In genomic region chr4:44098973-44099372, GRCh38 we compare ENCODE assay signal across 27 cellular contexts.
DNase-seq lines count a peak whose midpoint lies in the region; ATAC-seq, FAIRE-seq and TF ChIP-seq lines count a peak whose summit lies in the region.
"Had no signal": no experiment of that assay in that cellular context is flagged by ENCODE, and none has a peak within 500 bp of the region (broad histone marks: within the 10 kb centered on the region; RNA-seq: fewer than 3 reads in every experiment).

No MANE protein-coding gene starts in this region.

- H3K9me3 Mint-ChIP-seq in astrocyte (ENCODE audit: unreplicated experiment), result peaks cover 2% of the 10 kb centered on the region

- BruUV-seq in IMR-90 (replicated peaks; lab: Mats Ljungman, UMichigan), result no TSS peak

- no peak overlapping the region for H3K27ac ChIP-seq in IMR-90 (ENCODE audit: insufficient read depth, low read length)
- no peak overlapping the region for H3K27ac ChIP-seq in astrocyte (ENCODE audit: low read depth, low read length)
- no peak overlapping the region for H3K27ac ChIP-seq in H1 (ENCODE audit: low read depth, low read length)
- H3K27ac ChIP-seq in Peyer's patch, result no peak overlapping the region
- H3K27ac ChIP-seq: BLaER1 had no signal

- FAIRE-seq in astrocyte (lab: Jason Lieb, UNC) (peak; percentile 5), H1 (lab: Jason Lieb, UNC) (no peak)
- FAIRE-seq: A204.1, GM12878, GM12892, GM18507, GM19239 had no signal

- no CpG with 5 or more reads among the region's 7 CpGs for WGBS in IMR-90 (ENCODE audit: extremely low coverage in 2 of 2, insufficient read length in 1 of 2), 2 experiments
- WGBS in H1 (ENCODE audit: extremely low coverage in 1 of 2, insufficient coverage in 1 of 2, insufficient read length in 1 of 2, insufficient replicate concordance in 2 of 2, low coverage in 1 of 2, low lambda C conversion rate in 2 of 2, missing lambda C conversion rate in 1 of 2), 2 experiments, result 95% methylated on average over 7 of the region's 7 CpGs; no CpG with 5 or more reads in 1 of the 2 experiments

- H3K27me3 ChIP-seq in IMR-90 (ENCODE audit: control insufficient read depth, insufficient read depth, low read length) (no peaks in the 10 kb centered on the region), astrocyte (ENCODE audit: insufficient read depth, low read length) (no peaks in the 10 kb centered on the region), H1 (replicated peaks in 1 of 4; ENCODE audit: control insufficient read depth in 3 of 4, extremely low read depth in 1 of 4, insufficient read depth in 3 of 4, low read length in 3 of 4) (peaks cover 0 to 1% (median 0%) of the 10 kb centered on the region in 4 experiments; a peak in 1 of 7 replicates), Peyer's patch (no peaks in the 10 kb centered on the region)
- H3K27me3 ChIP-seq: BE2C, BLaER1 had no signal

- H4K5ac ChIP-seq in IMR-90 (ENCODE audit: low read depth, low read length) (no peak overlapping the region), H1 (ENCODE audit: insufficient read length, low read depth, low read length) (no peak overlapping the region)

- peaks cover 2% of the 10 kb centered on the region for H3K9me3 ChIP-seq in IMR-90 (ENCODE audit: control insufficient read depth, insufficient read depth, low read length)
- H3K9me3 ChIP-seq in astrocyte (ENCODE audit: insufficient read depth, low read depth, low read length), result peaks cover 3% of the 10 kb centered on the region
- H3K9me3 ChIP-seq in H1 (ENCODE audit: insufficient read depth in 2 of 2, low read depth in 1 of 2, low read length in 1 of 2), result peaks cover 0 to 2% of the 10 kb centered on the region in 2 experiments; a peak in 2 of 4 replicates
- no peaks in the 10 kb centered on the region for H3K9me3 ChIP-seq in Peyer's patch
- H3K9me3 ChIP-seq: BE2C, BLaER1 had no signal

- no peak for TF ChIP-seq CTCF in IMR-90 (conservative IDR thresholded peaks at IDR 0.05; ENCODE audit: low read depth, low read length)
- no peak for TF ChIP-seq CTCF in astrocyte (IDR thresholded peaks at IDR 0.05; ENCODE audit: insufficient read depth, low read depth, low read length)
- no peak for TF ChIP-seq CTCF in H1 (IDR thresholded peaks at IDR 0.05; ENCODE audit: control extremely low read depth in 1 of 3, insufficient read depth in 1 of 3, low read depth in 1 of 3, low read length in 3 of 3)
- TF ChIP-seq CTCF in Peyer's patch (IDR thresholded peaks at IDR 0.05), result no peak

- no peak for TF ChIP-seq EP300 in H1 (IDR thresholded peaks at IDR 0.05; ENCODE audit: borderline replicate concordance in 1 of 2, low read depth in 2 of 2, low read length in 2 of 2)

- no peaks in the 10 kb centered on the region for H3K4me1 ChIP-seq in IMR-90 (ENCODE audit: control insufficient read depth, insufficient read depth, low read length)
- H3K4me1 ChIP-seq in astrocyte (ENCODE audit: insufficient read depth, low read length), result no peaks in the 10 kb centered on the region
- H3K4me1 ChIP-seq in H1 (replicated peaks in 1 of 4; ENCODE audit: control insufficient read depth in 3 of 4, insufficient read depth in 4 of 4, low read length in 3 of 4), result 0 out of 7 replicates have a peak, but pooled peaks cover 0 to 3% (median 0%) of the 10 kb centered on the region in 4 experiments
- H3K4me1 ChIP-seq in Peyer's patch, result no peaks in the 10 kb centered on the region
- H3K4me1 ChIP-seq: BE2C, BLaER1 had no signal

- H3K56ac ChIP-seq in IMR-90 (ENCODE audit: extremely low read depth, insufficient read depth, low read length) (no peak overlapping the region), H1 (replicated peaks; ENCODE audit: insufficient read length, low read depth, low read length) (no peak overlapping the region)

- no peak overlapping the region; the same call in 1 of the 2 replicates for H2BK12ac ChIP-seq in H1 (ENCODE audit: low read depth, low read length)

- CTCF ChIA-PET in IMR-90 (lab: Yijun Ruan, JAX) (no interaction called here), H1 (lab: Charles Lee; ENCODE audit: partially characterized antibody) (no interaction called here)

- H3K36me3 Mint-ChIP-seq in astrocyte (ENCODE audit: low read depth, unreplicated experiment), result no peaks in the 10 kb centered on the region
- H3K36me3 Mint-ChIP-seq: CD14-positive monocyte; CD4-positive, alpha-beta memory T cell; CD4-positive, CD25-positive, alpha-beta regulatory T cell; CD8-positive, alpha-beta memory T cell had no signal

- H3K79me2 ChIP-seq in astrocyte (ENCODE audit: insufficient read depth, low read length), result no peaks in the 10 kb centered on the region
- H3K79me2 ChIP-seq in H1 (ENCODE audit: control insufficient read depth in 1 of 2, insufficient read depth in 2 of 2, low read length in 2 of 2), result no peaks in the 10 kb centered on the region

- H3K27ac Mint-ChIP-seq in astrocyte (ENCODE audit: unreplicated experiment), result no peak overlapping the region
- H3K27ac Mint-ChIP-seq: CD14-positive monocyte; CD4-positive, alpha-beta memory T cell; CD4-positive, CD25-positive, alpha-beta regulatory T cell; CD8-positive, alpha-beta memory T cell had no signal

- no peak overlapping the region for H2AFZ ChIP-seq in IMR-90 (replicated peaks; ENCODE audit: low read length, poor library complexity)
- no peak overlapping the region for H2AFZ ChIP-seq in astrocyte (ENCODE audit: low read depth, low read length)
- no peak overlapping the region for H2AFZ ChIP-seq in H1 (ENCODE audit: low read length)

- no peak overlapping the region for H3K23ac ChIP-seq in IMR-90 (ENCODE audit: low read depth, low read length)
- H3K23ac ChIP-seq in H1 (ENCODE audit: insufficient read length), result no peak overlapping the region

- TF ChIP-seq POLR2A in IMR-90 (IDR thresholded peaks at IDR 0.05; ENCODE audit: low read depth, low read length) (no peak), H1 (IDR thresholded peaks at IDR 0.05; ENCODE audit: control extremely low read depth in 1 of 2, low read depth in 2 of 2, low read length in 2 of 2) (no peak), Peyer's patch (IDR thresholded peaks at IDR 0.05) (no peak)

- H3K9me1 ChIP-seq in IMR-90 (ENCODE audit: insufficient read depth, low read length), result no peaks in the 10 kb centered on the region

- intact Hi-C loops in IMR-90 (cut with micrococcal nuclease), result no loop called here

- H2AK9ac ChIP-seq in IMR-90 (replicated peaks; ENCODE audit: low read depth, low read length, poor library complexity), result no peak overlapping the region

- dilution Hi-C loops in IMR-90 (cut with HindIII; ENCODE audit: low sequenced_read_pairs, unreplicated experiment), result no loop called here

- H2BK15ac ChIP-seq in IMR-90 (ENCODE audit: low read depth, low read length) (no peak overlapping the region), H1 (ENCODE audit: low read length) (no peak overlapping the region)

- H3K4me2 ChIP-seq in IMR-90 (ENCODE audit: low read depth, low read length) (no peak overlapping the region), astrocyte (ENCODE audit: low read length) (no peak overlapping the region), H1 (ENCODE audit: insufficient read depth in 1 of 2, low read depth in 2 of 2, low read length in 2 of 2) (no peak overlapping the region)
- H3K4me2 ChIP-seq: BLaER1 had no signal

- H2BK20ac ChIP-seq in IMR-90 (ENCODE audit: low read depth, low read length) (no peak overlapping the region), H1 (ENCODE audit: low read length) (no peak overlapping the region)

- POLR2A ChIA-PET in IMR-90 (lab: Charles Lee; ENCODE audit: unreplicated experiment), result no interaction called here
- POLR2A ChIA-PET in H1 (lab: Charles Lee; ENCODE audit: partially characterized antibody), result no interaction called here

- no peak overlapping the region for H3K4ac ChIP-seq in IMR-90 (ENCODE audit: low read depth, low read length)
- H3K4ac ChIP-seq in H1 (replicated peaks; ENCODE audit: insufficient read length, low read depth, low read length), result no peak overlapping the region

- H3K79me1 ChIP-seq in IMR-90 (ENCODE audit: low read depth in 1 of 2, low read length in 2 of 2) (no peaks in the 10 kb centered on the region), H1 (ENCODE audit: low read depth, low read length) (no peaks in the 10 kb centered on the region)

- H3K27me3 Mint-ChIP-seq in astrocyte (ENCODE audit: low read depth, unreplicated experiment), result no peaks in the 10 kb centered on the region
- H3K27me3 Mint-ChIP-seq: CD4-positive, alpha-beta memory T cell; CD4-positive, CD25-positive, alpha-beta regulatory T cell; CD8-positive, alpha-beta memory T cell had no signal

- H3K4me3 Mint-ChIP-seq in astrocyte (ENCODE audit: unreplicated experiment), result no peak overlapping the region
- H3K4me3 Mint-ChIP-seq: CD14-positive monocyte; CD4-positive, alpha-beta memory T cell; CD4-positive, CD25-positive, alpha-beta regulatory T cell; CD8-positive, alpha-beta memory T cell had no signal

- no peak overlapping the region for H3K14ac ChIP-seq in IMR-90 (replicated peaks; ENCODE audit: low read depth, low read length)
- H3K14ac ChIP-seq in H1 (ENCODE audit: insufficient read length), result no peak overlapping the region

- ATAC-seq in IMR-90 (ENCODE audit: low read depth) (no peak), GM19035 (IDR thresholded peaks at IDR 0.05; ENCODE audit: unreplicated experiment) (no peak)
- ATAC-seq: GM12878 had no signal

- TF ChIP-seq RAD21 in IMR-90 (IDR thresholded peaks at IDR 0.05; ENCODE audit: low read length) (no peak), H1 (IDR thresholded peaks at IDR 0.05 in 1 of 2, conservative IDR thresholded peaks at IDR 0.05 in 1 of 2; ENCODE audit: low read depth in 2 of 2, low read length in 2 of 2) (no peak)

- H2AK5ac ChIP-seq in IMR-90 (ENCODE audit: low read depth, low read length), result no peak overlapping the region
- no peak overlapping the region for H2AK5ac ChIP-seq in H1 (ENCODE audit: low read depth, low read length)

- no peak overlapping the region for H3K9ac ChIP-seq in IMR-90 (ENCODE audit: low read depth, low read length)
- no peak overlapping the region for H3K9ac ChIP-seq in astrocyte (ENCODE audit: low read length)
- no peak overlapping the region for H3K9ac ChIP-seq in H1 (replicated peaks in 1 of 4; ENCODE audit: extremely low read depth in 1 of 4, low read depth in 3 of 4, low read length in 3 of 4)
- H3K9ac ChIP-seq: BLaER1 had no signal

- H4K8ac ChIP-seq in IMR-90 (ENCODE audit: low read depth in 2 of 2, low read length in 2 of 2), result no peak overlapping the region
- H4K8ac ChIP-seq in H1 (ENCODE audit: extremely low read depth, insufficient read depth, low read length), result no peak overlapping the region

- H3K4me3 ChIP-seq in IMR-90 (ENCODE audit: insufficient read depth, low read depth, low read length) (no peak overlapping the region), astrocyte (ENCODE audit: insufficient read depth, low read depth, low read length) (no peak overlapping the region), H1 (ENCODE audit: extremely low read depth in 1 of 4, insufficient read depth in 2 of 4, low read depth in 3 of 4, low read length in 4 of 4) (no peak overlapping the region), Peyer's patch (no peak overlapping the region)
- H3K4me3 ChIP-seq: BLaER1, GM12878 had no signal

- no peak overlapping the region for H2BK5ac ChIP-seq in IMR-90 (ENCODE audit: low read depth, low read length, poor library complexity, severe bottlenecking)
- no peak overlapping the region for H2BK5ac ChIP-seq in H1 (ENCODE audit: low read depth, low read length)

- in situ Hi-C loops in IMR-90 (cut with MboI; ENCODE audit: low sequenced_read_pairs), result no loop called here

- H2BK120ac ChIP-seq in IMR-90 (ENCODE audit: low read depth, low read length), result no peak overlapping the region
- H2BK120ac ChIP-seq in H1 (replicated peaks; ENCODE audit: low read depth, low read length), result no peak overlapping the region

- no peaks in the 10 kb centered on the region for H3K4me1 Mint-ChIP-seq in astrocyte (ENCODE audit: low read depth, unreplicated experiment)
- H3K4me1 Mint-ChIP-seq: CD14-positive monocyte; CD4-positive, alpha-beta memory T cell; CD4-positive, CD25-positive, alpha-beta regulatory T cell; CD8-positive, alpha-beta memory T cell had no signal

- H4K91ac ChIP-seq in IMR-90 (ENCODE audit: insufficient read depth, low read depth, low read length) (no peak overlapping the region), H1 (replicated peaks; ENCODE audit: insufficient read length, low read length) (no peak overlapping the region)

- H3K18ac ChIP-seq in IMR-90 (ENCODE audit: low read depth, low read length) (no peak overlapping the region), H1 (ENCODE audit: extremely low read depth, low read length) (no peak overlapping the region)

- H4K20me1 ChIP-seq in IMR-90 (ENCODE audit: insufficient read depth, low read length) (no peaks in the 10 kb centered on the region), astrocyte (ENCODE audit: insufficient read depth, low read length) (no peaks in the 10 kb centered on the region), H1 (replicated peaks in 1 of 2; ENCODE audit: control insufficient read depth in 1 of 2, insufficient read depth in 2 of 2, low read length in 2 of 2) (no peaks in the 10 kb centered on the region)
- H4K20me1 ChIP-seq: BLaER1 had no signal

- no peaks in the 10 kb centered on the region for H3K23me2 ChIP-seq in H1 (ENCODE audit: low read depth, low read length)

- H3K36me3 ChIP-seq in IMR-90 (ENCODE audit: control insufficient read depth, insufficient read depth, low read length) (no peaks in the 10 kb centered on the region), astrocyte (ENCODE audit: insufficient read depth, low read length) (no peaks in the 10 kb centered on the region), H1 (ENCODE audit: control insufficient read depth in 2 of 4, insufficient read depth in 4 of 4, low read length in 3 of 4) (no peaks in the 10 kb centered on the region), Peyer's patch (no peaks in the 10 kb centered on the region)
- H3K36me3 ChIP-seq: BE2C, BLaER1 had no signal

- DNase-seq in IMR-90 (no peak), astrocyte (ENCODE audit: low read depth) (no peak), H1 (ENCODE audit: low read depth in 1 of 2, low spot score in 2 of 2) (no peak), Peyer's patch (no peak)
- DNase-seq: 8988T; ACHN; BE2C; C1 segment of cervical spinal cord; CD4-positive, alpha-beta memory T cell; CD4-positive, CD25-positive, alpha-beta regulatory T cell; CD8-positive, alpha-beta memory T cell; COR-L47; DMS 273 treated with DMSO at 0.1 percent for 48 hours; DMS153; DMS53; DMS79; DND-41; EL; GDM1 had no signal
